Comparison of ENCODE assay signal across 2 cellular contexts in genomic region chr3:53067571-53067970, GRCh38.
TF ChIP-seq lines count a peak whose summit lies in the region.

No MANE protein-coding gene starts in this region.

TF ChIP-seq in HEK293, 187 proteins besides CTCF, POLR2A, EP300 and RAD21:
- TF ChIP-seq ZBTB49 (tag by site-specific recombination; IDR thresholded peaks at IDR 0.05; ENCODE audit: low read depth) (no peak), PRDM6 (tag by site-specific recombination; IDR thresholded peaks at IDR 0.05) (0 out of 2 replicates have a peak, but pooled peaks have one; percentile 33), GLIS1 (tag by site-specific recombination; IDR thresholded peaks at IDR 0.05) (peak; percentile 72), ZNF214 (tag by site-specific recombination; IDR thresholded peaks at IDR 0.05; ENCODE audit: borderline replicate concordance) (no peak), ZSCAN30 (tag by site-specific recombination; IDR thresholded peaks at IDR 0.05) (no peak), ZNF580 (tag by site-specific recombination; IDR thresholded peaks at IDR 0.05) (no peak), ZNF791 (tag by site-specific recombination; IDR thresholded peaks at IDR 0.05) (no peak), ZNF211 (tag by site-specific recombination; IDR thresholded peaks at IDR 0.05; ENCODE audit: low read depth) (no peak), ZBTB21 (tag by site-specific recombination; IDR thresholded peaks at IDR 0.05) (no peak), PRDM1 (tag by site-specific recombination; IDR thresholded peaks at IDR 0.05) (no peak), FEZF1 (tag by site-specific recombination; IDR thresholded peaks at IDR 0.05) (0 out of 2 replicates have a peak, but pooled peaks have one; percentile 32), KLF8 (tag by site-specific recombination; IDR thresholded peaks at IDR 0.05) (no peak), OSR2 (tag by site-specific recombination; IDR thresholded peaks at IDR 0.05) (no peak), ZNF488 (tag by site-specific recombination; IDR thresholded peaks at IDR 0.05) (no peak), ZNF239 (tag by site-specific recombination; IDR thresholded peaks at IDR 0.05) (no peak), TRIM28 (IDR thresholded peaks at IDR 0.05; ENCODE audit: borderline replicate concordance, low read length) (no peak), ZIC2 (tag by site-specific recombination; IDR thresholded peaks at IDR 0.05) (peak; percentile 43), ZNF623 (tag by site-specific recombination; IDR thresholded peaks at IDR 0.05) (no peak), ZNF629 (tag by site-specific recombination; IDR thresholded peaks at IDR 0.05) (no peak), ZNF184 (tag by site-specific recombination; IDR thresholded peaks at IDR 0.05) (no peak), ZNF394 (tag by site-specific recombination; IDR thresholded peaks at IDR 0.05; ENCODE audit: borderline replicate concordance) (peak; percentile 28; the same call in 1 of the 2 replicates), MYNN (tag by site-specific recombination; IDR thresholded peaks at IDR 0.05; ENCODE audit: borderline replicate concordance) (no peak), ZNF473 (tag by site-specific recombination; IDR thresholded peaks at IDR 0.05) (no peak)

TF ChIP-seq in K562, 482 proteins besides CTCF, POLR2A, EP300 and RAD21 (continued from another document):
- 0 out of 2 replicates have a peak, but pooled peaks have one; percentile 17 for TF ChIP-seq MGA (IDR thresholded peaks at IDR 0.05)
